1 cellular context compared by ENCODE assay signal in genomic region chr14:71372411-71372838, GRCh38.
TF ChIP-seq lines count a peak whose summit lies in the region.

No MANE protein-coding gene starts in this region.

TF ChIP-seq in HCT116, 20 proteins besides CTCF, POLR2A, EP300 and RAD21 (continued from another document):
- TF ChIP-seq REST (IDR thresholded peaks at IDR 0.05; ENCODE audit: low read depth) (no peak), FOSL1 (IDR thresholded peaks at IDR 0.05; ENCODE audit: low read depth) (no peak), SRF (IDR thresholded peaks at IDR 0.05; ENCODE audit: low read depth) (no peak), TCF7L2 (IDR thresholded peaks at IDR 0.05; ENCODE audit: borderline replicate concordance, extremely low read depth, insufficient read depth, insufficient read length) (no peak), POLR2AphosphoS5 (IDR thresholded peaks at IDR 0.05; ENCODE audit: low read depth, low read length) (no peak), JUND (IDR thresholded peaks at IDR 0.05) (no peak), MAX (IDR thresholded peaks at IDR 0.05) (no peak), EZH2phosphoT487 (IDR thresholded peaks at IDR 0.05; ENCODE audit: borderline replicate concordance) (no peak), ELF1 (IDR thresholded peaks at IDR 0.05; ENCODE audit: borderline replicate concordance, low read depth) (no peak), SIN3A (IDR thresholded peaks at IDR 0.05; ENCODE audit: low read depth) (no peak)
